Comparison of ENCODE assay signal across 1 cellular context in the genomic region with DNA sequence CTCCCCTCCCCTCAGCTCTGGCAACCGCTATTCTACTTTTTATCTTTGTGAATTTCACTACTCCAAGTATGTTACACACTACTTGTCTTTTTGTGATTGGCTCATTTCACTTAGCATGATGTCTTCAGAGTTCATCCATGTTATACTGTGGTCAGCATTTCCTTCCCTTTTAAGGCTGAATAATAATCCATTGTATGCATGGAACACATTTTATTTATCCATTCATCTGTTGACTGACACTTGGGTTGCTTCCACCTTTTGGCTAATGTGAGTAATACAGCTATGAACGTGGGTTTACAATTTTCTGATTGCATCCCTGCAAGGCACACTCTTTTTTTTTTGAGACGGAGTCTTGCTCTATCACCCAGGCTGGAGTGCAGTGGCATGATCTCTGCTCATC.
A peak's percentile ranks its signal among the peaks of the same experiment; 100 is the strongest.
TF ChIP-seq lines count a peak whose summit lies in the region.

No MANE protein-coding gene starts in this region.

TF ChIP-seq in GM12878, 131 proteins besides CTCF, POLR2A, EP300 and RAD21 (continued from another document):
- TF ChIP-seq, protein P1, sequence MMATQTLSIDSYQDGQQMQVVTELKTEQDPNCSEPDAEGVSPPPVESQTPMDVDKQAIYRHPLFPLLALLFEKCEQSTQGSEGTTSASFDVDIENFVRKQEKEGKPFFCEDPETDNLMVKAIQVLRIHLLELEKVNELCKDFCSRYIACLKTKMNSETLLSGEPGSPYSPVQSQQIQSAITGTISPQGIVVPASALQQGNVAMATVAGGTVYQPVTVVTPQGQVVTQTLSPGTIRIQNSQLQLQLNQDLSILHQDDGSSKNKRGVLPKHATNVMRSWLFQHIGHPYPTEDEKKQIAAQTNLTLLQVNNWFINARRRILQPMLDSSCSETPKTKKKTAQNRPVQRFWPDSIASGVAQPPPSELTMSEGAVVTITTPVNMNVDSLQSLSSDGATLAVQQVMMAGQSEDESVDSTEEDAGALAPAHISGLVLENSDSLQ (IDR thresholded peaks at IDR 0.05) = peak; percentile 48
TF ChIP-seq in GM12878: peak in this region for 2.
